25 cellular contexts compared by ENCODE assay signal in the genomic region with DNA sequence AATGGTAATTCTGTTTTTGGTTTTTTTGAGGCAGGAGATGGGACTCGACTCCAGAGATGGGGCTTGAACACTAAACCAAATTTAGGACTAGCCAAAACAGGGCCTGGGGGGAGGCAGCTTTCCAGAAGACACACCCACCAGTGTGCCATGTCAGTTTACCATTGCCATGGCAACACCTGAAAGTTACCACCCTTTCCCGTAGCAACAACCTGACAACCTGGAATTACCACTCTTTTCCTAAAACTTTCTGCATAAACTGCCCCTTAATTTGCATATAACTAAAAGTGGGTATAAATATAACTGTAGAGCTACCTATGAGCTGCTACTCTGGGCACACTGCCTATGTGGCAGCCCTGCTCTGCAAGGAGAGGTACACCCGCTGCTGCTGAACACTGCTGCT. TPM values are rescaled to one million over a fixed set of nuclear protein-coding genes. Genes with fewer than 3 reads are reported as not detected.
DNase-seq lines count a peak whose midpoint lies in the region; ATAC-seq, FAIRE-seq and TF ChIP-seq lines count a peak whose summit lies in the region.
"Had no signal": no experiment of that assay in that cellular context is flagged by ENCODE, and none has a peak within 500 bp of the region (broad histone marks: within the 10 kb centered on the region; RNA-seq: fewer than 3 reads in every experiment).

No MANE protein-coding gene starts in this region.

- CTCF ChIA-PET in K562 (lab: Yijun Ruan, JAX; ENCODE audit: low intra/inter-chr PET ratio), result no interaction called here
- CTCF ChIA-PET in activated CD8-positive, alpha-beta T cell treated with anti-CD3 and anti-CD28 coated beads, Interleukin-2, amount 10 ng/mL, durations not matched to agents 7 days and 5 days (lab: Charles Lee), result no interaction called here

- intact Hi-C loops in K562 (cut with micrococcal nuclease), result no loop called here

- H3K27ac Mint-ChIP-seq in HFFc6, result peak overlapping the region; percentile 73
- no peak overlapping the region for H3K27ac Mint-ChIP-seq in activated CD8-positive, alpha-beta T cell treated with anti-CD3 and anti-CD28 coated beads, Interleukin-2, amount 10 ng/mL, durations not matched to agents 7 days and 5 days
- H3K27ac Mint-ChIP-seq: CD14-positive monocyte; CD4-positive, alpha-beta memory T cell; CD4-positive, CD25-positive, alpha-beta regulatory T cell; CD8-positive, alpha-beta memory T cell had no signal

- no peak overlapping the region for H3K27ac ChIP-seq in K562 (ENCODE audit: extremely low read depth, low read depth, low read length)
- H3K27ac ChIP-seq: 22Rv1, BLaER1 had no signal

- 0 out of 2 replicates have a peak overlapping the region, but pooled peaks have one; percentile 37 for H3K4me3 Mint-ChIP-seq in HFFc6
- H3K4me3 Mint-ChIP-seq in activated CD8-positive, alpha-beta T cell treated with anti-CD3 and anti-CD28 coated beads, Interleukin-2, amount 10 ng/mL, durations not matched to agents 7 days and 5 days, result no peak overlapping the region
- H3K4me3 Mint-ChIP-seq: CD14-positive monocyte; CD4-positive, CD25-positive, alpha-beta regulatory T cell; CD8-positive, alpha-beta memory T cell had no signal

- TF ChIP-seq RAD21 in K562 (CRISPR knock-in tag; conservative IDR thresholded peaks at IDR 0.05 in 1 of 2, IDR thresholded peaks at IDR 0.05 in 1 of 2), result no peak

- H3K9me3 ChIP-seq in K562 (replicated peaks; ENCODE audit: control insufficient read depth, insufficient read depth, low read depth, low read length), result no peaks in the 10 kb centered on the region
- H3K9me3 ChIP-seq: BE2C had no signal

- peaks cover 0 to 15% of the 10 kb centered on the region in 2 experiments; a peak in 1 of 5 replicates for H3K27me3 ChIP-seq in K562 (ENCODE audit: control insufficient read depth in 2 of 2, insufficient read depth in 2 of 2, low read length in 2 of 2)
- H3K27me3 ChIP-seq: BE2C, BLaER1 had no signal

- TF ChIP-seq EP300 in K562 (IDR thresholded peaks at IDR 0.05; ENCODE audit: low read length), result no peak

- no peaks in the 10 kb centered on the region for H3K9me3 Mint-ChIP-seq in HFFc6
- H3K9me3 Mint-ChIP-seq in activated CD8-positive, alpha-beta T cell treated with anti-CD3 and anti-CD28 coated beads, Interleukin-2, amount 10 ng/mL, durations not matched to agents 7 days and 5 days (ENCODE audit: insufficient read depth), result no peaks in the 10 kb centered on the region
- H3K9me3 Mint-ChIP-seq: CD14-positive monocyte; CD4-positive, alpha-beta memory T cell; CD4-positive, CD25-positive, alpha-beta regulatory T cell; CD8-positive, alpha-beta memory T cell had no signal

- H2AFZ ChIP-seq in K562 (ENCODE audit: low read depth, low read length), result no peak overlapping the region

- H3K36me3 ChIP-seq in K562 (ENCODE audit: control insufficient read depth, insufficient read depth, low read length), result no peaks in the 10 kb centered on the region
- H3K36me3 ChIP-seq: BE2C, BLaER1 had no signal

- WGBS in K562 (ENCODE audit: insufficient coverage, low coverage, missing lambda C conversion rate), result 0% methylated on average over 3 of the region's 3 CpGs

- no peak for TF ChIP-seq POLR2A in K562 (conservative IDR thresholded peaks at IDR 0.05)

- TF ChIP-seq CTCF in HFFc6 (IDR thresholded peaks at IDR 0.05), result no peak
- TF ChIP-seq CTCF in K562 (IDR thresholded peaks at IDR 0.05 in 2 of 3, conservative IDR thresholded peaks at IDR 0.05 in 1 of 3; ENCODE audit: insufficient read depth in 2 of 3, low read depth in 1 of 3, low read length in 3 of 3), result no peak

- no peaks in the 10 kb centered on the region for H3K9me1 ChIP-seq in K562 (ENCODE audit: control insufficient read depth, insufficient read depth, low read length)

- BruUV-seq in K562 (replicated peaks; lab: Mats Ljungman, UMichigan), result no TSS peak

- no peaks in the 10 kb centered on the region for H3K79me2 ChIP-seq in K562 (ENCODE audit: control insufficient read depth, insufficient read depth, low read length)

- no peak for FAIRE-seq in K562 (lab: Jason Lieb, UNC)
- FAIRE-seq: GM12878, GM18507 had no signal

- no peaks in the 10 kb centered on the region for H3K4me1 ChIP-seq in K562 (replicated peaks in 1 of 2; ENCODE audit: control insufficient read depth in 2 of 2, insufficient read depth in 2 of 2, low read length in 2 of 2)
- H3K4me1 ChIP-seq: BLaER1 had no signal

- H3K4me3 ChIP-seq in K562, result no peak overlapping the region
- H3K4me3 ChIP-seq: BLaER1, GM12878 had no signal

- H3K4me2 ChIP-seq in K562 (ENCODE audit: insufficient read depth, low read length), result no peak overlapping the region
- H3K4me2 ChIP-seq: BLaER1 had no signal

- H4K20me1 ChIP-seq in K562 (replicated peaks; ENCODE audit: control insufficient read depth, insufficient read depth, low read length), result no peaks in the 10 kb centered on the region
- H4K20me1 ChIP-seq: BLaER1 had no signal

- ATAC-seq in K562, result no peak
- no peak for ATAC-seq in activated CD8-positive, alpha-beta T cell treated with anti-CD3 and anti-CD28 coated beads, Interleukin-2, amount 10 ng/mL, durations not matched to agents 7 days and 5 days
- ATAC-seq: GM12878 had no signal

- peaks cover 53% of the 10 kb centered on the region for H3K4me1 Mint-ChIP-seq in HFFc6 (ENCODE audit: low read depth)
- H3K4me1 Mint-ChIP-seq in activated CD8-positive, alpha-beta T cell treated with anti-CD3 and anti-CD28 coated beads, Interleukin-2, amount 10 ng/mL, durations not matched to agents 7 days and 5 days (ENCODE audit: low read depth), result no peaks in the 10 kb centered on the region
- H3K4me1 Mint-ChIP-seq: CD14-positive monocyte; CD4-positive, alpha-beta memory T cell; CD4-positive, CD25-positive, alpha-beta regulatory T cell; CD8-positive, alpha-beta memory T cell had no signal

- POLR2A ChIA-PET in K562 (lab: Yijun Ruan, JAX), result no interaction called here
- POLR2A ChIA-PET in activated CD8-positive, alpha-beta T cell treated with anti-CD3 and anti-CD28 coated beads, Interleukin-2, amount 10 ng/mL, durations not matched to agents 7 days and 5 days (lab: Charles Lee), result no interaction called here

- peaks cover 49% of the 10 kb centered on the region for H3K36me3 Mint-ChIP-seq in HFFc6 (ENCODE audit: low read depth)
- no peaks in the 10 kb centered on the region for H3K36me3 Mint-ChIP-seq in activated CD8-positive, alpha-beta T cell treated with anti-CD3 and anti-CD28 coated beads, Interleukin-2, amount 10 ng/mL, durations not matched to agents 7 days and 5 days (ENCODE audit: low read depth)
- H3K36me3 Mint-ChIP-seq: CD14-positive monocyte; CD4-positive, alpha-beta memory T cell; CD4-positive, CD25-positive, alpha-beta regulatory T cell; CD8-positive, alpha-beta memory T cell had no signal

- in situ Hi-C loops in K562 (cut with MboI), result no loop called here

- H3K27me3 Mint-ChIP-seq in HFFc6 (ENCODE audit: insufficient read depth), result no peaks in the 10 kb centered on the region; the same call in 1 of the 2 replicates
- peaks cover 25% of the 10 kb centered on the region for H3K27me3 Mint-ChIP-seq in activated CD8-positive, alpha-beta T cell treated with anti-CD3 and anti-CD28 coated beads, Interleukin-2, amount 10 ng/mL, durations not matched to agents 7 days and 5 days (ENCODE audit: low read depth)

- DNase-seq in DMS 273 (lab: John Stamatoyannopoulos, UW; ENCODE audit: unreplicated experiment) (peak; percentile 14), DMS 273 treated with DMSO at 0.1 percent for 48 hours (lab: John Stamatoyannopoulos, UW) (no peak), HFFc6 (no peak), K562 (ENCODE audit: extremely low read depth in 1 of 4, low spot score in 3 of 4) (no peak), NCI-H69 (lab: John Stamatoyannopoulos, UW) (no peak)
- no peak for DNase-seq in activated CD8-positive, alpha-beta T cell treated with anti-CD3 and anti-CD28 coated beads, Interleukin-2, amount 10 ng/mL, durations not matched to agents 7 days and 5 days
- DNase-seq: ACHN; BE2C; C1 segment of cervical spinal cord; CD4-positive, alpha-beta memory T cell; CD4-positive, CD25-positive, alpha-beta regulatory T cell; CD8-positive, alpha-beta memory T cell; COR-L47; DMS153; DMS53; DMS79; DND-41; EL; GDM1 had no signal

- no peak overlapping the region for H3K9ac ChIP-seq in K562 (ENCODE audit: insufficient read depth in 1 of 2, low read depth in 2 of 2, low read length in 2 of 2)
- H3K9ac ChIP-seq: BLaER1 had no signal

RNA-seq across cellular contexts. Expression of gene CDK15, which starts 10.3 kb away (rescaled TPM):
- total RNA-seq in HFFc6 (2021; fragmentation: NEBNext Ultra II Directional; extraction: Animal tissue kit (Norgen Biotek cat#: 25700)), result 10 to 100 TPM; 21.7 to 59.8 (median 49.4) TPM
- total RNA-seq in K562 (2011; cell fraction: chromatin; rRNA removed; ENCODE audit: low replicate concordance), result not detected in 2 replicates
- total RNA-seq in K562 (2011; cell fraction: nucleolus; rRNA removed), result not detected in 2 replicates
- not detected in 2 replicates for total RNA-seq in K562 (2011; cell fraction: nucleoplasm; rRNA removed)
- total RNA-seq in K562 (2014; rRNA removed) (not detected in 2 replicates), K562 (2014; rRNA removed; fragmentation: Illumina TruSeq; extraction: Trizol) (not detected in 2 replicates), K562 (2015; rRNA removed; fragmentation: Illumina TruSeq; extraction: Trizol) (0.19 TPM in 1 of 2 replicates, not detected in the other), K562 (2021) (not detected in 2 replicates)
- polyA plus RNA-seq in K562 (2011; rRNA removed) (not detected in 2 replicates), K562 (2014; fragmentation: Illumina TruSeq; extraction: Trizol) (not detected in 2 replicates), K562 (2014; fragmentation: Nextera tagmentation; extraction: Ambion mirVana) (not detected), K562 (2014; rRNA removed) (not detected in 2 replicates)
- polyA plus RNA-seq in K562 (2011; cell fraction: cytosol; rRNA removed), result not detected in 2 replicates
- polyA plus RNA-seq in K562 (2011; cell fraction: nucleus; rRNA removed), result not detected in 2 replicates
- 0.13 and 0.18 TPM in 2 replicates for polyA plus RNA-seq in K562 (2012)
- polyA minus RNA-seq in K562 (2011; rRNA and poly(A)+ RNA removed), result not detected in 2 replicates
- not detected in 2 replicates for polyA minus RNA-seq in K562 (2011; cell fraction: cytosol; rRNA and poly(A)+ RNA removed)
- polyA minus RNA-seq in K562 (2011; cell fraction: nucleus; rRNA and poly(A)+ RNA removed), result not detected in 2 replicates
- not detected for total RNA-seq in activated CD8-positive, alpha-beta T cell treated with anti-CD3 and anti-CD28 coated beads, Interleukin-2, amount 10 ng/mL, durations not matched to agents 7 days and 5 days
- total RNA-seq: CD4-positive, alpha-beta memory T cell; CD4-positive, CD25-positive, alpha-beta regulatory T cell; CD8-positive, alpha-beta memory T cell; G401 had no signal
- polyA plus RNA-seq: CD14-positive monocyte; CD4-positive, alpha-beta memory T cell; CD4-positive, CD25-positive, alpha-beta regulatory T cell; CD8-positive, alpha-beta memory T cell had no signal

RNA-seq across cellular contexts. Expression of gene ALS2, which starts 35.9 kb away (rescaled TPM):
- 10 to 100 TPM; 44.8 to 54.0 (median 46.4) TPM for total RNA-seq in HFFc6 (2021; fragmentation: NEBNext Ultra II Directional; extraction: Animal tissue kit (Norgen Biotek cat#: 25700))
- 26.1 and 44.1 TPM in 2 replicates for total RNA-seq in K562 (2011; cell fraction: chromatin; rRNA removed; ENCODE audit: low replicate concordance)
- total RNA-seq in K562 (2011; cell fraction: nucleolus; rRNA removed), result 10.0 and 11.4 TPM in 2 replicates
- 17.3 and 26.9 TPM in 2 replicates for total RNA-seq in K562 (2011; cell fraction: nucleoplasm; rRNA removed)
- total RNA-seq in K562 (2014; rRNA removed) (8.4 and 11.5 TPM in 2 replicates), K562 (2014; rRNA removed; fragmentation: Illumina TruSeq; extraction: Trizol) (11.6 and 15.9 TPM in 2 replicates), K562 (2015; rRNA removed; fragmentation: Illumina TruSeq; extraction: Trizol) (17.4 and 17.7 TPM in 2 replicates), K562 (2021) (13.1 and 14.2 TPM in 2 replicates)
- polyA plus RNA-seq in K562 (2011; rRNA removed) (11.8 and 14.0 TPM in 2 replicates), K562 (2014; fragmentation: Illumina TruSeq; extraction: Trizol) (12.7 and 13.9 TPM in 2 replicates), K562 (2014; fragmentation: Nextera tagmentation; extraction: Ambion mirVana) (1 to 10 TPM; 5.2 to 8.1 TPM), K562 (2014; rRNA removed) (11.4 and 17.3 TPM in 2 replicates)
- 6.4 and 8.6 TPM in 2 replicates for polyA plus RNA-seq in K562 (2011; cell fraction: cytosol; rRNA removed)
- 13.5 and 17.5 TPM in 2 replicates for polyA plus RNA-seq in K562 (2011; cell fraction: nucleus; rRNA removed)
- polyA plus RNA-seq in K562 (2012), result 12.1 TPM in 2 replicates
- 22.2 and 23.7 TPM in 2 replicates for polyA minus RNA-seq in K562 (2011; rRNA and poly(A)+ RNA removed)
- 5.0 and 8.1 TPM in 2 replicates for polyA minus RNA-seq in K562 (2011; cell fraction: cytosol; rRNA and poly(A)+ RNA removed)
- 13.6 and 22.4 TPM in 2 replicates for polyA minus RNA-seq in K562 (2011; cell fraction: nucleus; rRNA and poly(A)+ RNA removed)
- 10 to 100 TPM; 13.9 to 15.6 TPM for total RNA-seq in activated CD8-positive, alpha-beta T cell treated with anti-CD3 and anti-CD28 coated beads, Interleukin-2, amount 10 ng/mL, durations not matched to agents 7 days and 5 days

Comparison
In these comparisons a context has a peak if more than half of its experiments do, and no peak if none do; other contexts are left out.
1. RNA of gene CDK15, which starts 10.3 kb away (total RNA-seq): 21.7 to 59.8 TPM in HFFc6; 0.19 TPM in K562 and not detected in activated CD8-positive, alpha-beta T cell treated with anti-CD3 and anti-CD28 coated beads, Interleukin-2, amount 10 ng/mL, durations not matched to agents 7 days and 5 days; every median in the first group is over 10 times any median in the second.